In the genomic region with DNA sequence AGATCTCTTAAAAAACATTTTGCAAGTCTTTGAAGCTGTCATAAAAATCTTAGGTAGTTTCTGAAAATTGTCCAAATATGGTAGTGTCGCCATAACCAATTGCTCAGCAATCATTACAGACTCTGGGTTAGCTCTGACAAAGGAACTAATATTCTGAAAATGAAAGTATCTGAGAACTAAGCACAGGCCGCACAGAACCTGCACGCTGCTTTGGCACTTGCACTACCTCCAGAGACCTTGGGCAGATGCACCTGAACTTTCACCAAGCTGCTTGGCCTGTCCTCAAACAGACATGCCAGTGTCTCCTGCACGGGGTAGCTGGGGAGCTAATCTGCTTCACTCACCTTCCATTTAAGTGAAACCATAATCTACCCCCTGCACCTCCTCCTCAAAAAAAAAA, we compare ENCODE assay signal across 14 cellular contexts.
DNase-seq lines count a peak whose midpoint lies in the region; ATAC-seq and TF ChIP-seq lines count a peak whose summit lies in the region.
"Had no signal": no experiment of that assay in that cellular context is flagged by ENCODE, and none has a peak within 500 bp of the region (broad histone marks: within the 10 kb centered on the region; RNA-seq: fewer than 3 reads in every experiment).

No MANE protein-coding gene starts in this region.

- H3K4me3 ChIP-seq in GM12865 (ENCODE audit: low read depth, low read length) = no peak overlapping the region
- H3K4me3 ChIP-seq in testis = no peak overlapping the region
- H3K4me3 ChIP-seq in lower lobe of right lung = no peak overlapping the region
- H3K4me3 ChIP-seq: BLaER1, esophagus squamous epithelium, GM23248 had no signal

- peak overlapping the region; percentile 46 to 86 (median 78) for H3K27ac Mint-ChIP-seq in immature natural killer cell

- no peaks in the 10 kb centered on the region for H3K27me3 ChIP-seq in testis
- no peaks in the 10 kb centered on the region for H3K27me3 ChIP-seq in lower lobe of right lung (ENCODE audit: low read depth)
- H3K27me3 ChIP-seq: BLaER1, esophagus squamous epithelium had no signal

- H3K9me3 ChIP-seq in testis = no peaks in the 10 kb centered on the region
- H3K9me3 ChIP-seq in lower lobe of right lung = no peaks in the 10 kb centered on the region
- H3K9me3 ChIP-seq: BLaER1, esophagus squamous epithelium had no signal

- H3K4me3 Mint-ChIP-seq in immature natural killer cell = peak overlapping the region; percentile 14 to 68 (median 57)
- H3K4me3 Mint-ChIP-seq: stimulated activated naive CD8-positive, alpha-beta T cell treated with anti-CD3 and anti-CD28 coated beads, Interleukin-15, Interleukin-2, amounts not matched to agents 100 ng/mL and 50 ng/mL, for 24 hours had no signal

- peak; percentile 48 for DNase-seq in GM12865 (ENCODE audit: low read depth)
- DNase-seq in T-helper 1 cell = peak in 3 of 5 donors; percentile 12 to 74 (median 21)
- DNase-seq in immature natural killer cell = peak in 2 of 3 donors; percentile 34 to 41
- no peak for DNase-seq in testis
- DNase-seq in lower lobe of right lung = no peak
- DNase-seq in NCI-H446 (lab: John Stamatoyannopoulos, UW) = no peak
- DNase-seq: esophagus squamous epithelium, GDM1, GM23248, posterior cingulate gyrus had no signal

- intact Hi-C loops in testis (cut with DNase I; ENCODE audit: low total_unique reads) = no loop called here
- intact Hi-C loops in lower lobe of right lung (cut with DNase I) = no loop called here

- H3K36me3 ChIP-seq in testis (ENCODE audit: low read depth, missing control alignments) = no peaks in the 10 kb centered on the region
- H3K36me3 ChIP-seq in lower lobe of right lung = no peaks in the 10 kb centered on the region
- H3K36me3 ChIP-seq: BLaER1, esophagus squamous epithelium had no signal

- no peaks in the 10 kb centered on the region for H3K9me3 Mint-ChIP-seq in immature natural killer cell

- H3K4me1 ChIP-seq in testis (peaks cover 11% of the 10 kb centered on the region), lower lobe of right lung (peaks cover 12% of the 10 kb centered on the region)

- TF ChIP-seq CTCF in GM12865 (IDR thresholded peaks at IDR 0.05; ENCODE audit: insufficient read depth, low read depth, low read length, missing control alignments) = no peak
- no peak for TF ChIP-seq CTCF in testis (IDR thresholded peaks at IDR 0.05)
- TF ChIP-seq CTCF in lower lobe of right lung (IDR thresholded peaks at IDR 0.05) = no peak

- no peaks in the 10 kb centered on the region for H3K36me3 Mint-ChIP-seq in immature natural killer cell

- peaks cover 63 to 72% of the 10 kb centered on the region in 2 donors for H3K4me1 Mint-ChIP-seq in immature natural killer cell

- no peak for TF ChIP-seq POLR2A in testis (IDR thresholded peaks at IDR 0.05)

- ATAC-seq in GM19372 (IDR thresholded peaks at IDR 0.05; ENCODE audit: low read depth, unreplicated experiment) (peak; percentile 43), lower lobe of right lung (no peak), HG02840 (IDR thresholded peaks at IDR 0.05; ENCODE audit: low FRiP score, unreplicated experiment) (no peak)

- WGBS in testis, 2 donors = 85 to 89% methylated on average over 4 of the region's 4 CpGs

- no peak overlapping the region for H3K27ac ChIP-seq in testis
- H3K27ac ChIP-seq in lower lobe of right lung = no peak overlapping the region
- H3K27ac ChIP-seq: BLaER1, esophagus squamous epithelium, GM23248 had no signal

- H3K27me3 Mint-ChIP-seq in immature natural killer cell (ENCODE audit: low read depth in 3 of 3) = peaks cover 0 to 2% (median 0%) of the 10 kb centered on the region in 3 donors

Comparison
In these comparisons a context has a peak if more than half of its experiments do, and no peak if none do; other contexts are left out.
1. DNase-seq: peak in GM12865 (single experiment), T-helper 1 cell (3 of 5) and immature natural killer cell (2 of 3); none in testis (single experiment), lower lobe of right lung (single experiment) and NCI-H446 (0 of 2).